In the genomic region with DNA sequence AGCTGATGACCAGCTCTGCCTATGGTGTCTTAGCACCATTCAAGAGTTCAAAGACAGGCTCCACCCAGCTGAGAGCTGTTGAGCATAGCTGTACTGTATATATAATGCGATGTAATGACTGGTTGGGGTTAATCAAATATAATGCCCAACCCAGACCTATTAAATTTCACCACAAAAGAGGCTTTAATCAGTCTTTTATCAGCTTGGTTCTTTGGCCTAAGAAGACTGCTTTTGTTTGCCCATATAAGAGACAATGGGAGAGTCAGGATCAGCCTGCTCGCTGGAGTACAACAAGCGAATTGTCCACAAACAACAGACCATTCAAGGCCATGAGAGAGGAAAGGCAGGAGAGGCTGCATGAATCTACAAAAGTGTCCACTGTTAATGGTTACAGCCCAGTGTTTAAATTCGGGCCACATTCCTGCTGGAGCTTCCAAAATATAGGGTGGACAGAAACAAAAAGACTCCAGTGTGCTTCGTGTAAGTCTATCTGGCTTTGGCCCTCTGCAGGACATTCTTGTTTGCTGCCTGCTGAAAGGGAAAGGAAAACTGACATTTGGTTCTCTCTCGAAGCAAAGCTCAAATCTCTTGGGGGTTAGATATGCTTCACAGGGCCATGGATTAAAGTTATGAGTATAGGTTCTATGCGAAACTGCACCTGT, we compare ENCODE assay signal across 8 cellular contexts.
DNase-seq lines count a peak whose midpoint lies in the region; ATAC-seq, FAIRE-seq and TF ChIP-seq lines count a peak whose summit lies in the region.
"Had no signal": no experiment of that assay in that cellular context is flagged by ENCODE, and none has a peak within 500 bp of the region (broad histone marks: within the 10 kb centered on the region; RNA-seq: fewer than 3 reads in every experiment).

No MANE protein-coding gene starts in this region.

- no peak overlapping the region for H3K4me3 ChIP-seq in skeletal muscle satellite cell (ENCODE audit: low read length)

- H3K4me2 ChIP-seq in skeletal muscle satellite cell (ENCODE audit: low read length), result peak overlapping the region; percentile 39

- no peaks in the 10 kb centered on the region for H3K9me3 ChIP-seq in skeletal muscle satellite cell (replicated peaks; ENCODE audit: low read length)

- H3K9me3 Mint-ChIP-seq in chondrocyte (ENCODE audit: low read depth), result no peaks in the 10 kb centered on the region

- peaks cover 14% of the 10 kb centered on the region for H3K4me1 Mint-ChIP-seq in chondrocyte (ENCODE audit: low read depth)

- no peaks in the 10 kb centered on the region for H3K27me3 ChIP-seq in skeletal muscle satellite cell (ENCODE audit: control insufficient read depth, insufficient read depth, low read length)

- FAIRE-seq in GM19239 (lab: Jason Lieb, UNC), result peak; percentile 82

- ATAC-seq in HG03108 (IDR thresholded peaks at IDR 0.05; ENCODE audit: unreplicated experiment), result peak; percentile 81

- H3K36me3 Mint-ChIP-seq in chondrocyte (ENCODE audit: low read depth), result no peaks in the 10 kb centered on the region

- no peaks in the 10 kb centered on the region for H3K36me3 ChIP-seq in skeletal muscle satellite cell (ENCODE audit: insufficient read depth, low read length)

- H3K4me1 ChIP-seq in skeletal muscle satellite cell (ENCODE audit: control insufficient read depth, insufficient read depth, low read length), result peaks cover 26% of the 10 kb centered on the region

- no peak overlapping the region for H3K4me3 Mint-ChIP-seq in chondrocyte (ENCODE audit: unreplicated experiment)

- TF ChIP-seq CTCF in chondrocyte (IDR thresholded peaks at IDR 0.05), result peak; percentile 50

- H3K9ac ChIP-seq in skeletal muscle satellite cell (ENCODE audit: low read depth, low read length), result peak overlapping the region; percentile 11

- H3K27ac Mint-ChIP-seq in chondrocyte (ENCODE audit: unreplicated experiment), result no peak overlapping the region

- H3K27me3 Mint-ChIP-seq in chondrocyte (ENCODE audit: low read depth), result no peaks in the 10 kb centered on the region

- DNase-seq in GM19239 (ENCODE audit: insufficient read length, low spot score) (peak; percentile 41), chondrocyte (ENCODE audit: low spot score) (no peak), NCI-H510A (lab: John Stamatoyannopoulos, UW) (no peak), NCI-H510A treated with DMSO at 0.1 percent for 48 hours (lab: John Stamatoyannopoulos, UW) (no peak)
- no peak for DNase-seq in activated naive CD4-positive, alpha-beta T cell (lab: John Stamatoyannopoulos, UW)
- DNase-seq: NCI-H2107 had no signal
